8 cellular contexts compared by ENCODE assay signal in genomic region chr13:44989071-44989889, GRCh38. TPM values are rescaled to one million over a fixed set of nuclear protein-coding genes. Genes with fewer than 3 reads are reported as not detected.
DNase-seq lines count a peak whose midpoint lies in the region; ATAC-seq and TF ChIP-seq lines count a peak whose summit lies in the region.

GPALPP1 (plus strand) TSS chr13:44989538; CDS start chr13:44989655, 117 bp downstream.
NUFIP1 (minus strand) TSS chr13:44989471; CDS start chr13:44989436, 35 bp downstream.

- TF ChIP-seq CTCF in ascending aorta (IDR thresholded peaks at IDR 0.05): peak in 1 of 3 experiments; percentile 6

- ATAC-seq in GM18499 (IDR thresholded peaks at IDR 0.05; ENCODE audit: insufficient read depth, unreplicated experiment) (peak; percentile 78), HG02885 (IDR thresholded peaks at IDR 0.05; ENCODE audit: poor library complexity, unreplicated experiment) (peak; percentile 99), aorta (ENCODE audit: low FRiP score) (peak; percentile 97)

- peak within 1 kb of the TSS; percentile 88 for H3K4me3 ChIP-seq in ascending aorta
- H3K4me3 ChIP-seq in aorta (ENCODE audit: low read length in 2 of 2): peak within 1 kb of the TSS; percentile 81 to 96

- peak within 1 kb of the TSS; percentile 85 to 90 for H3K27ac ChIP-seq in ascending aorta
- H3K27ac ChIP-seq in aorta (ENCODE audit: low read depth in 1 of 2, low read length in 2 of 2): peak within 1 kb of the TSS in 1 of 2 donors; percentile 83

- H3K9me3 ChIP-seq in ascending aorta (no peaks in the 10 kb centered on the region), aorta (ENCODE audit: control insufficient read depth, low read length) (no peaks in the 10 kb centered on the region)

- H3K4me1 ChIP-seq in ascending aorta: peaks cover 6 to 21% of the 10 kb centered on the region in 2 donors
- H3K4me1 ChIP-seq in aorta (ENCODE audit: control insufficient read depth in 1 of 2, insufficient read depth in 2 of 2, low read length in 2 of 2): peaks cover 0 to 10% of the 10 kb centered on the region in 2 donors

- intact Hi-C loops in ascending aorta (cut with DNase I) (no loop called here), aorta (cut with DNase I) (no loop called here)

- H3K27me3 ChIP-seq in ascending aorta (no peaks in the 10 kb centered on the region), aorta (ENCODE audit: control insufficient read depth in 1 of 2, insufficient read depth in 2 of 2, low read length in 1 of 2) (no peaks in the 10 kb centered on the region)

- H3K36me3 ChIP-seq in ascending aorta (no peaks in the 10 kb centered on the region), aorta (ENCODE audit: control insufficient read depth in 1 of 2, insufficient read depth in 2 of 2, low read length in 1 of 2) (no peaks in the 10 kb centered on the region)

- WGBS in aorta, 2 donors: 0 to 1% methylated on average over 64 to 66 of the region's 66 CpGs

- DNase-seq in NCI-H187 (lab: John Stamatoyannopoulos, UW) (peak; percentile 75 to 78), T-helper 2 cell (peak; percentile 70 to 96 (median 88)), ascending aorta (ENCODE audit: low spot score in 2 of 2) (peak; percentile 80 to 97), hepatic stellate cell (ENCODE audit: low spot score) (peak; percentile 96), putamen (ENCODE audit: low spot score) (peak; percentile 94), aorta (peak; percentile 95 to 98)

RNA-seq across cellular contexts. Expression of gene GPALPP1, which starts in this region (rescaled TPM):
- total RNA-seq in ascending aorta (10.3 TPM), aorta (10 to 100 TPM; 23.8 to 28.5 TPM)
- polyA plus RNA-seq in aorta: 10 to 100 TPM in 1 of 2 donors, 1 to 10 TPM in 1; 4.8 to 12.6 TPM

RNA-seq across cellular contexts. Expression of gene NUFIP1, which starts in this region (rescaled TPM):
- total RNA-seq in ascending aorta: 3.1 TPM
- 1 to 10 TPM; 4.4 to 4.6 TPM for total RNA-seq in aorta
- polyA plus RNA-seq in aorta: 1 to 10 TPM; 1.9 to 2.6 TPM
